Comparison of ENCODE assay signal across 8 cellular contexts in genomic region chr7:64625114-64626082, GRCh38. TPM values are rescaled to one million over a fixed set of nuclear protein-coding genes. Genes with fewer than 3 reads are reported as not detected.
DNase-seq lines count a peak whose midpoint lies in the region; ATAC-seq and TF ChIP-seq lines count a peak whose summit lies in the region.

No MANE protein-coding gene starts in this region.

- no peak for ATAC-seq in GM21737 (IDR thresholded peaks at IDR 0.05; ENCODE audit: unreplicated experiment)

- DNase-seq in NCI-H82 (lab: John Stamatoyannopoulos, UW): peak; percentile 39
- DNase-seq in NCI-H82 treated with DMSO at 0.1 percent for 48 hours (lab: John Stamatoyannopoulos, UW; ENCODE audit: unreplicated experiment): no peak
- peak; percentile 8 for DNase-seq in LHCN-M2 (ENCODE audit: low read depth)
- no peak for DNase-seq in coronary artery (ENCODE audit: low spot score)
- DNase-seq in retinal pigment epithelial cell (ENCODE audit: low read depth): no peak
- no peak for DNase-seq in GDM1 (lab: John Stamatoyannopoulos, UW)
- no peak for DNase-seq in activated CD8-positive, alpha-beta memory T cell treated with anti-CD3 and anti-CD28 coated beads, Interleukin-2, amount 50 U/mL, for 4 hours

- no peak overlapping the region for H3K27ac ChIP-seq in coronary artery

- no peak overlapping the region for H3K4me3 ChIP-seq in coronary artery
- no peak overlapping the region for H3K4me3 ChIP-seq in retinal pigment epithelial cell (ENCODE audit: low read length)

- TF ChIP-seq CTCF in coronary artery (IDR thresholded peaks at IDR 0.05): peak; percentile 49
- TF ChIP-seq CTCF in retinal pigment epithelial cell (conservative IDR thresholded peaks at IDR 0.05; ENCODE audit: low read depth, low read length): peak; percentile 38

RNA-seq across cellular contexts. Expression of gene ZNF107, which starts 40.5 kb away (rescaled TPM):
- 10.5 and 11.3 TPM in 2 replicates for total RNA-seq in LHCN-M2 (2014; rRNA removed)
- polyA plus RNA-seq in LHCN-M2 (2012): 1.2 TPM

Comparison
In these comparisons a context has a peak if more than half of its experiments do, and no peak if none do; other contexts are left out.
1. DNase-seq: peak in NCI-H82 (single experiment) and LHCN-M2 (single experiment); none in NCI-H82 treated with DMSO at 0.1 percent for 48 hours (single experiment), coronary artery (single experiment), retinal pigment epithelial cell (single experiment), GDM1 (single experiment) and activated CD8-positive, alpha-beta memory T cell treated with anti-CD3 and anti-CD28 coated beads, Interleukin-2, amount 50 U/mL, for 4 hours (single experiment).